Comparison of ENCODE assay signal across 16 cellular contexts in genomic region chr22:39251762-39252460, GRCh38. TPM values are rescaled to one million over a fixed set of nuclear protein-coding genes. Genes with fewer than 3 reads are reported as not detected.
A peak's percentile ranks its signal among the peaks of the same experiment; 100 is the strongest.
DNase-seq lines count a peak whose midpoint lies in the region; ATAC-seq, FAIRE-seq and TF ChIP-seq lines count a peak whose summit lies in the region.
"Had no signal": no experiment of that assay in that cellular context is flagged by ENCODE, and none has a peak within 500 bp of the region (broad histone marks: within the 10 kb centered on the region; RNA-seq: fewer than 3 reads in every experiment).

No MANE protein-coding gene starts in this region.

- intact Hi-C loops in breast epithelium (cut with DNase I; ENCODE audit: low total_unique reads) (no loop called here), pancreas (cut with DNase I) (no loop called here)

- peak; percentile 37 to 60 (median 42) for ATAC-seq in pancreas
- ATAC-seq in left lobe of liver: no peak
- ATAC-seq: activated naive CD4-positive, alpha-beta T cell treated with anti-CD3 and anti-CD28 coated beads, Interleukin-2, amount 50 U/mL, for 72 hours; GM23338 had no signal

- H3K27me3 ChIP-seq in breast epithelium: no peaks in the 10 kb centered on the region
- H3K27me3 ChIP-seq in pancreas: no peaks in the 10 kb centered on the region

- peaks cover 0 to 13% of the 10 kb centered on the region in 2 donors for H3K4me1 ChIP-seq in breast epithelium
- peaks cover 15 to 34% (median 23%) of the 10 kb centered on the region in 3 donors for H3K4me1 ChIP-seq in pancreas

- H3K36me3 ChIP-seq in breast epithelium (no peaks in the 10 kb centered on the region), pancreas (no peaks in the 10 kb centered on the region)

- WGBS in pancreas, 2 donors: 61% methylated on average over 22 of the region's 22 CpGs

- no peak for TF ChIP-seq POLR2A in breast epithelium (IDR thresholded peaks at IDR 0.05)

- no peak for FAIRE-seq in pancreas (lab: Jason Lieb, UNC)

- H3K9me3 ChIP-seq in breast epithelium (no peaks in the 10 kb centered on the region), pancreas (no peaks in the 10 kb centered on the region)
- H3K9me3 ChIP-seq: SK-N-SH had no signal

- H3K4me3 ChIP-seq in breast epithelium (no peak overlapping the region), pancreas (no peak overlapping the region)
- H3K4me3 ChIP-seq: GM23338 had no signal

- DNase-seq in Daoy (ENCODE audit: low read depth): peak; percentile 81
- peak; percentile 40 for DNase-seq in LHCN-M2 (ENCODE audit: low read depth)
- DNase-seq in breast epithelium (ENCODE audit: low spot score in 2 of 2): peak; percentile 43 to 75
- peak in 1 of 6 donors; percentile 61 for DNase-seq in pancreas
- no peak for DNase-seq in GF-D8 (lab: John Stamatoyannopoulos, UW)
- no peak for DNase-seq in LoVo (ENCODE audit: low spot score)
- DNase-seq in NCI-H1092 treated with DMSO at 0.1 percent for 48 hours (lab: John Stamatoyannopoulos, UW): no peak
- DNase-seq in left lobe of liver (ENCODE audit: low spot score): no peak
- DNase-seq: central memory CD4-positive, alpha-beta T cell; erythroblast; NCI-H2081 treated with DMSO at 0.1 percent for 48 hours; SK-N-SH; stimulated activated CD4-positive, alpha-beta T cell treated with anti-CD3 and anti-CD28 coated beads, Interleukin-2, amount 100 ng/mL, for 24 hours had no signal

- H3K27ac ChIP-seq in breast epithelium (no peak overlapping the region), pancreas (no peak overlapping the region)
- H3K27ac ChIP-seq: VCaP had no signal

- TF ChIP-seq CTCF in breast epithelium (IDR thresholded peaks at IDR 0.05): no peak
- TF ChIP-seq CTCF in pancreas (IDR thresholded peaks at IDR 0.05): no peak

RNA-seq across cellular contexts. Expression of gene PDGFB, which starts 7.1 kb away (rescaled TPM):
- total RNA-seq in Daoy (2014; rRNA removed; shearing (Covaris generic)): 0.11 and 0.18 TPM in 2 replicates
- total RNA-seq in LHCN-M2 (2014; rRNA removed): 1.2 and 4.1 TPM in 2 replicates
- polyA plus RNA-seq in LHCN-M2 (2012): 2.8 TPM
- total RNA-seq in breast epithelium: 10 to 100 TPM in 1 of 3 donors, 1 to 10 TPM in 2; 5.3 to 11.1 (median 8.5) TPM
- 10 to 100 TPM in 1 of 6 donors, 1 to 10 TPM in 5; 2.7 to 12.1 (median 4.4) TPM for total RNA-seq in pancreas
- 1 to 10 TPM; 4.0 to 4.7 TPM for polyA plus RNA-seq in pancreas
- 0.43 TPM for total RNA-seq in left lobe of liver

Comparison
In these comparisons a context has a peak if more than half of its experiments do, and no peak if none do; other contexts are left out.
1. DNase-seq: peak in Daoy (single experiment), LHCN-M2 (single experiment) and breast epithelium (2 of 2); none in GF-D8 (single experiment), LoVo (single experiment), NCI-H1092 treated with DMSO at 0.1 percent for 48 hours (single experiment) and left lobe of liver (single experiment).